ENCODE assay signal across 1 cellular context in the genomic region with DNA sequence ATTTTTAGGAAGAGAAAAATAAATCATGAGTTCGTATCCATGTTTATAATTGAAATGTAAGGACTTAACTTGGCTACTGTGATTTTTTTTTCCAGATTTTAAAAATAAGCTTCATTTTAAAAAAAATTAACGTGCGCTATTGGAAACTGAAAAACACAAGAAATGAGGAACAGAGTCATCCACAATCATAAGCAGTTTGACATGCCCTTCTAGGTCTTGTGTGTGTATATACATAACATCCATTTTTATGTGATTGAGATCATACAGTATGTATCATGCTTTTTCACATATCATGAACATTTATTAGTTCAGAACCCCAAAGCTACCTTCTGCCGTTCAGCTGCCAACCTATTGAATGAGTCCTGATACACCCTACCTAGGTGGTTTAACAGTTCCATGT.
TF ChIP-seq lines count a peak whose summit lies in the region.

No MANE protein-coding gene starts in this region.

TF ChIP-seq in K562, 482 proteins besides CTCF, POLR2A, EP300 and RAD21 (continued from another document):
- no peak for TF ChIP-seq MTF1 (CRISPR knock-in tag; IDR thresholded peaks at IDR 0.05; ENCODE audit: borderline replicate concordance)
- no peak for TF ChIP-seq ZSCAN32 (CRISPR knock-in tag; IDR thresholded peaks at IDR 0.05)
- TF ChIP-seq ZNF165 (CRISPR knock-in tag; IDR thresholded peaks at IDR 0.05; ENCODE audit: borderline replicate concordance): no peak
- no peak for TF ChIP-seq TAF7 (tag; IDR thresholded peaks at IDR 0.05)
- TF ChIP-seq MCM2 (IDR thresholded peaks at IDR 0.05; ENCODE audit: low read depth): no peak
- no peak for TF ChIP-seq EP400 (IDR thresholded peaks at IDR 0.05)
- no peak for TF ChIP-seq SP1 (CRISPR knock-in tag; IDR thresholded peaks at IDR 0.05)
- TF ChIP-seq THRAP3 (IDR thresholded peaks at IDR 0.05; ENCODE audit: borderline replicate concordance): no peak
- TF ChIP-seq PTTG1 (tag; IDR thresholded peaks at IDR 0.05; ENCODE audit: low read depth): no peak
- TF ChIP-seq, protein P1, sequence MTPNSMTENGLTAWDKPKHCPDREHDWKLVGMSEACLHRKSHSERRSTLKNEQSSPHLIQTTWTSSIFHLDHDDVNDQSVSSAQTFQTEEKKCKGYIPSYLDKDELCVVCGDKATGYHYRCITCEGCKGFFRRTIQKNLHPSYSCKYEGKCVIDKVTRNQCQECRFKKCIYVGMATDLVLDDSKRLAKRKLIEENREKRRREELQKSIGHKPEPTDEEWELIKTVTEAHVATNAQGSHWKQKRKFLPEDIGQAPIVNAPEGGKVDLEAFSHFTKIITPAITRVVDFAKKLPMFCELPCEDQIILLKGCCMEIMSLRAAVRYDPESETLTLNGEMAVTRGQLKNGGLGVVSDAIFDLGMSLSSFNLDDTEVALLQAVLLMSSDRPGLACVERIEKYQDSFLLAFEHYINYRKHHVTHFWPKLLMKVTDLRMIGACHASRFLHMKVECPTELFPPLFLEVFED (CRISPR knock-in tag; conservative IDR thresholded peaks at IDR 0.05): no peak
- no peak for TF ChIP-seq SREBF2 (CRISPR knock-in tag; IDR thresholded peaks at IDR 0.05)
- TF ChIP-seq, protein P2, sequence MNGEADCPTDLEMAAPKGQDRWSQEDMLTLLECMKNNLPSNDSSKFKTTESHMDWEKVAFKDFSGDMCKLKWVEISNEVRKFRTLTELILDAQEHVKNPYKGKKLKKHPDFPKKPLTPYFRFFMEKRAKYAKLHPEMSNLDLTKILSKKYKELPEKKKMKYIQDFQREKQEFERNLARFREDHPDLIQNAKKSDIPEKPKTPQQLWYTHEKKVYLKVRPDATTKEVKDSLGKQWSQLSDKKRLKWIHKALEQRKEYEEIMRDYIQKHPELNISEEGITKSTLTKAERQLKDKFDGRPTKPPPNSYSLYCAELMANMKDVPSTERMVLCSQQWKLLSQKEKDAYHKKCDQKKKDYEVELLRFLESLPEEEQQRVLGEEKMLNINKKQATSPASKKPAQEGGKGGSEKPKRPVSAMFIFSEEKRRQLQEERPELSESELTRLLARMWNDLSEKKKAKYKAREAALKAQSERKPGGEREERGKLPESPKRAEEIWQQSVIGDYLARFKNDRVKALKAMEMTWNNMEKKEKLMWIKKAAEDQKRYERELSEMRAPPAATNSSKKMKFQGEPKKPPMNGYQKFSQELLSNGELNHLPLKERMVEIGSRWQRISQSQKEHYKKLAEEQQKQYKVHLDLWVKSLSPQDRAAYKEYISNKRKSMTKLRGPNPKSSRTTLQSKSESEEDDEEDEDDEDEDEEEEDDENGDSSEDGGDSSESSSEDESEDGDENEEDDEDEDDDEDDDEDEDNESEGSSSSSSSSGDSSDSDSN (IDR thresholded peaks at IDR 0.05; ENCODE audit: borderline replicate concordance in 1 of 2, low read depth in 2 of 2, low read length in 2 of 2): no peak
- TF ChIP-seq, protein P3, sequence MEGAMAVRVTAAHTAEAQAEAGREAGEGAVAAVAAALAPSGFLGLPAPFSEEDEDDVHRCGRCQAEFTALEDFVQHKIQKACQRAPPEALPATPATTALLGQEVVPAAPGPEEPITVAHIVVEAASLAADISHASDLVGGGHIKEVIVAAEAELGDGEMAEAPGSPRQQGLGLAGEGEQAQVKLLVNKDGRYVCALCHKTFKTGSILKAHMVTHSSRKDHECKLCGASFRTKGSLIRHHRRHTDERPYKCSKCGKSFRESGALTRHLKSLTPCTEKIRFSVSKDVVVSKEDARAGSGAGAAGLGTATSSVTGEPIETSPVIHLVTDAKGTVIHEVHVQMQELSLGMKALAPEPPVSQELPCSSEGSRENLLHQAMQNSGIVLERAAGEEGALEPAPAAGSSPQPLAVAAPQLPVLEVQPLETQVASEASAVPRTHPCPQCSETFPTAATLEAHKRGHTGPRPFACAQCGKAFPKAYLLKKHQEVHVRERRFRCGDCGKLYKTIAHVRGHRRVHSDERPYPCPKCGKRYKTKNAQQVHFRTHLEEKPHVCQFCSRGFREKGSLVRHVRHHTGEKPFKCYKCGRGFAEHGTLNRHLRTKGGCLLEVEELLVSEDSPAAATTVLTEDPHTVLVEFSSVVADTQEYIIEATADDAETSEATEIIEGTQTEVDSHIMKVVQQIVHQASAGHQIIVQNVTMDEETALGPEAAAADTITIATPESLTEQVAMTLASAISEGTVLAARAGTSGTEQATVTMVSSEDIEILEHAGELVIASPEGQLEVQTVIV (CRISPR knock-in tag; IDR thresholded peaks at IDR 0.05; ENCODE audit: borderline replicate concordance): no peak
- no peak for TF ChIP-seq KDM4B (IDR thresholded peaks at IDR 0.05; ENCODE audit: borderline replicate concordance in 2 of 2, low read depth in 1 of 2)
- TF ChIP-seq MECOM (CRISPR knock-in tag; IDR thresholded peaks at IDR 0.05): no peak
